18 cellular contexts compared by ENCODE assay signal in the genomic region with DNA sequence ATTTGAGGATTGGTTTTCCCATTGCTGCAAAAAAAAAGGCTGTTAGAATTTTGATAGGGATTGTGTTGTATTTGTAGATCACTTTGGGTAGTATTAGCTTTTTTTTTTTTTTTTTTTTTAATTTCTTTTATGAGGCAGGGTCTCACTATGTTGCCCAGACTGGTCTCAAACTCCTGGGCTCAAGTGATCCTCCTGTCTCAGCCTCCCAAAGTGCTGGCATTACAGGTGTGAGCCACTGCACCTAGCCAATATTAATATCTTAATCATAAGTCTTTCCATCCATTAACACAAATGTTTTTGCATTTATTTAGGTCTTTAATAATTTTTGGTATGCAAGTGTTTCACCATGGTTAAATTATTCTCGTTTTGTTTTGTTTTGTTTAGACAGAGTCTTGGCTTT. TPM values are rescaled to one million over a fixed set of nuclear protein-coding genes. Genes with fewer than 3 reads are reported as not detected.
DNase-seq lines count a peak whose midpoint lies in the region; ATAC-seq and TF ChIP-seq lines count a peak whose summit lies in the region.
"Had no signal": no experiment of that assay in that cellular context is flagged by ENCODE, and none has a peak within 500 bp of the region (broad histone marks: within the 10 kb centered on the region; RNA-seq: fewer than 3 reads in every experiment).

No MANE protein-coding gene starts in this region.

- no peaks in the 10 kb centered on the region for H3K9me3 ChIP-seq in CD4-positive, CD25-positive, alpha-beta regulatory T cell (ENCODE audit: control insufficient read depth in 2 of 2, low read length in 2 of 2)
- H3K9me3 ChIP-seq in CD4-positive, alpha-beta T cell (ENCODE audit: control insufficient read depth, low read length), result no peaks in the 10 kb centered on the region
- H3K9me3 ChIP-seq in RWPE2 (ENCODE audit: severe bottlenecking) (peaks cover 2% of the 10 kb centered on the region), ascending aorta (no peaks in the 10 kb centered on the region)

- DNase-seq in CD4-positive, CD25-positive, alpha-beta regulatory T cell, result no peak
- DNase-seq in CD4-positive, alpha-beta T cell, result no peak
- DNase-seq in RWPE2 (ENCODE audit: low spot score), result no peak
- no peak for DNase-seq in left cardiac atrium
- DNase-seq in ascending aorta (ENCODE audit: low spot score in 2 of 2), result no peak
- DNase-seq in NK-92 treated with Interleukin-12 subunit alpha and Interleukin-12 subunit beta, amount 100 ng/mL, for 24 hours (lab: John Stamatoyannopoulos, UW), result no peak
- DNase-seq: C1 segment of cervical spinal cord; CD8-positive, alpha-beta memory T cell; DMS 273 treated with DMSO at 0.1 percent for 48 hours; DMS79; EL; GDM1; H9; HFFc6 had no signal

- H3K4me3 Mint-ChIP-seq in CD4-positive, CD25-positive, alpha-beta regulatory T cell, result peak overlapping the region in 1 of 4 donors; percentile 70
- no peak overlapping the region for H3K4me3 Mint-ChIP-seq in CD4-positive, alpha-beta T cell
- H3K4me3 Mint-ChIP-seq: GM23338, H9, HFFc6 had no signal

- no peak overlapping the region for H3K27ac ChIP-seq in CD4-positive, CD25-positive, alpha-beta regulatory T cell (ENCODE audit: insufficient read depth, low read length, poor library complexity, severe bottlenecking)
- no peak overlapping the region for H3K27ac ChIP-seq in CD4-positive, alpha-beta T cell (ENCODE audit: low read depth, low read length)
- H3K27ac ChIP-seq in RWPE2 (ENCODE audit: poor library complexity, severe bottlenecking), result peak overlapping the region; percentile 81
- no peak overlapping the region for H3K27ac ChIP-seq in ascending aorta

- no peak for TF ChIP-seq CTCF in CD4-positive, alpha-beta T cell (IDR thresholded peaks at IDR 0.05)
- TF ChIP-seq CTCF in RWPE2 (IDR thresholded peaks at IDR 0.05; ENCODE audit: poor library complexity, severe bottlenecking), result no peak
- TF ChIP-seq CTCF in ascending aorta (IDR thresholded peaks at IDR 0.05), result no peak

- CTCF ChIA-PET in CD4-positive, alpha-beta T cell (lab: Charles Lee), result no interaction called here

- peaks cover 55 to 83% (median 65%) of the 10 kb centered on the region in 4 donors for H3K4me1 Mint-ChIP-seq in CD4-positive, CD25-positive, alpha-beta regulatory T cell
- peaks cover 81% of the 10 kb centered on the region for H3K4me1 Mint-ChIP-seq in CD4-positive, alpha-beta T cell (ENCODE audit: low read depth)

- H3K4me3 ChIP-seq in CD4-positive, CD25-positive, alpha-beta regulatory T cell (ENCODE audit: low read depth, low read length), result no peak overlapping the region
- H3K4me3 ChIP-seq in RWPE2 (ENCODE audit: severe bottlenecking) (no peak overlapping the region), ascending aorta (no peak overlapping the region)
- H3K4me3 ChIP-seq: GM12878, GM23338 had no signal

- H3K27ac Mint-ChIP-seq in CD4-positive, CD25-positive, alpha-beta regulatory T cell, result peak overlapping the region in 2 of 3 donors; percentile 13 to 26
- peak overlapping the region; percentile 46 for H3K27ac Mint-ChIP-seq in CD4-positive, alpha-beta T cell
- H3K27ac Mint-ChIP-seq: GM23338, H9, HFFc6 had no signal

- no peak for ATAC-seq in CD4-positive, CD25-positive, alpha-beta regulatory T cell (ENCODE audit: low read depth in 2 of 2)
- ATAC-seq in CD4-positive, alpha-beta T cell (ENCODE audit: poor library complexity), result no peak
- no peak for ATAC-seq in RWPE2 (ENCODE audit: low read depth)
- ATAC-seq in left cardiac atrium, result no peak
- ATAC-seq: GM12878, GM23338 had no signal

- peaks cover 28% of the 10 kb centered on the region for H3K36me3 Mint-ChIP-seq in CD4-positive, CD25-positive, alpha-beta regulatory T cell
- peaks cover 77% of the 10 kb centered on the region for H3K36me3 Mint-ChIP-seq in CD4-positive, alpha-beta T cell (ENCODE audit: low read depth)

- POLR2A ChIA-PET in CD4-positive, alpha-beta T cell (lab: Charles Lee), result no interaction called here

- H3K9me3 Mint-ChIP-seq in CD4-positive, CD25-positive, alpha-beta regulatory T cell, result no peaks in the 10 kb centered on the region
- H3K9me3 Mint-ChIP-seq in CD4-positive, alpha-beta T cell, result no peaks in the 10 kb centered on the region
- H3K9me3 Mint-ChIP-seq: CD8-positive, alpha-beta memory T cell; GM23338; H9; HFFc6 had no signal

- H3K36me3 ChIP-seq in CD4-positive, CD25-positive, alpha-beta regulatory T cell (ENCODE audit: control insufficient read depth, insufficient read depth, low read length), result peaks cover 14% of the 10 kb centered on the region
- peaks cover 16% of the 10 kb centered on the region for H3K36me3 ChIP-seq in RWPE2 (ENCODE audit: low read depth)
- no peaks in the 10 kb centered on the region for H3K36me3 ChIP-seq in ascending aorta

- intact Hi-C loops in CD4-positive, alpha-beta T cell (cut with DNase I, micrococcal nuclease), result no loop called here
- intact Hi-C loops in left cardiac atrium (cut with DNase I), result no loop called here
- intact Hi-C loops in ascending aorta (cut with DNase I), result no loop called here

- peaks cover 38% of the 10 kb centered on the region for H3K4me1 ChIP-seq in CD4-positive, CD25-positive, alpha-beta regulatory T cell (ENCODE audit: control insufficient read depth, insufficient read depth, low read length, poor library complexity, severe bottlenecking)
- H3K4me1 ChIP-seq in RWPE2 (ENCODE audit: insufficient read depth, poor library complexity, severe bottlenecking) (peaks cover 25% of the 10 kb centered on the region), ascending aorta (peaks cover 0 to 23% of the 10 kb centered on the region in 2 donors)

- H3K27me3 ChIP-seq in CD4-positive, CD25-positive, alpha-beta regulatory T cell (ENCODE audit: control insufficient read depth, insufficient read depth, low read length), result no peaks in the 10 kb centered on the region
- no peaks in the 10 kb centered on the region for H3K27me3 ChIP-seq in CD4-positive, alpha-beta T cell (ENCODE audit: control insufficient read depth, insufficient read depth, low read length)
- H3K27me3 ChIP-seq in RWPE2 (ENCODE audit: insufficient read depth, poor library complexity, severe bottlenecking) (no peaks in the 10 kb centered on the region), ascending aorta (no peaks in the 10 kb centered on the region)

- H3K27me3 Mint-ChIP-seq in CD4-positive, CD25-positive, alpha-beta regulatory T cell, result no peaks in the 10 kb centered on the region
- H3K27me3 Mint-ChIP-seq in CD4-positive, alpha-beta T cell, result no peaks in the 10 kb centered on the region
- H3K27me3 Mint-ChIP-seq: CD8-positive, alpha-beta memory T cell had no signal

RNA-seq across cellular contexts. Expression of a gene that starts 23.0 kb away (rescaled TPM):
- 0.49 TPM for total RNA-seq in CD4-positive, CD25-positive, alpha-beta regulatory T cell
- not detected for polyA plus RNA-seq in CD4-positive, CD25-positive, alpha-beta regulatory T cell
- under 1 TPM; 0.34 to 0.41 TPM for total RNA-seq in CD4-positive, alpha-beta T cell
- total RNA-seq in left cardiac atrium (1 to 10 TPM; 1.5 to 2.4 TPM), ascending aorta (not detected)
- total RNA-seq: A673, H4 had no signal
- polyA plus RNA-seq: CD8-positive, alpha-beta memory T cell had no signal

RNA-seq across cellular contexts. Expression of a gene that starts 26.8 kb away (rescaled TPM):
- total RNA-seq in CD4-positive, CD25-positive, alpha-beta regulatory T cell, result 49.5 TPM
- polyA plus RNA-seq in CD4-positive, CD25-positive, alpha-beta regulatory T cell, result 10 to 100 TPM; 41.7 to 61.4 (median 57.0) TPM
- total RNA-seq in CD4-positive, alpha-beta T cell, result 10 to 100 TPM; 41.9 to 43.5 TPM
- 10 to 100 TPM; 48.7 to 50.2 TPM for total RNA-seq in left cardiac atrium
- total RNA-seq in ascending aorta, result 21.2 TPM

RNA-seq across cellular contexts. Expression of a gene that starts 38.1 kb away (rescaled TPM):
- 69.4 TPM for total RNA-seq in CD4-positive, CD25-positive, alpha-beta regulatory T cell
- 10 to 100 TPM in 3 of 4 donors, 1 to 10 TPM in 1; 9.6 to 12.1 (median 11.7) TPM for polyA plus RNA-seq in CD4-positive, CD25-positive, alpha-beta regulatory T cell
- total RNA-seq in CD4-positive, alpha-beta T cell, result 10 to 100 TPM; 48.4 to 51.3 TPM
- total RNA-seq in left cardiac atrium (10 to 100 TPM; 26.9 to 29.1 TPM), ascending aorta (72.8 TPM)

RNA-seq across cellular contexts. Expression of a gene that starts 57.9 kb away (rescaled TPM):
- total RNA-seq in CD4-positive, CD25-positive, alpha-beta regulatory T cell, result 41.7 TPM
- 10 to 100 TPM; 38.5 to 58.0 (median 47.4) TPM for polyA plus RNA-seq in CD4-positive, CD25-positive, alpha-beta regulatory T cell
- 10 to 100 TPM; 82.7 to 84.0 TPM for total RNA-seq in CD4-positive, alpha-beta T cell
- total RNA-seq in left cardiac atrium, result 10 to 100 TPM; 20.9 to 22.1 TPM
- total RNA-seq in ascending aorta, result 37.9 TPM
